In genomic region chr3:185933374-185933950, GRCh38 we compare ENCODE assay signal across 11 cellular contexts. TPM values are rescaled to one million over a fixed set of nuclear protein-coding genes. Genes with fewer than 3 reads are reported as not detected.
DNase-seq lines count a peak whose midpoint lies in the region; ATAC-seq lines count a peak whose summit lies in the region.
"Had no signal": no experiment of that assay in that cellular context is flagged by ENCODE, and none has a peak within 500 bp of the region (broad histone marks: within the 10 kb centered on the region; RNA-seq: fewer than 3 reads in every experiment).

No MANE protein-coding gene starts in this region.

- ATAC-seq in activated CD8-positive, alpha-beta T cell treated with anti-CD3 and anti-CD28 coated beads, Interleukin-2, amount 10 ng/mL, durations not matched to agents 7 days and 5 days = no peak
- no peak for ATAC-seq in GM18867 (IDR thresholded peaks at IDR 0.05; ENCODE audit: unreplicated experiment)

- H3K36me3 ChIP-seq in iPS-15b (ENCODE audit: control insufficient read depth, insufficient read depth, low read length) (peaks cover 4% of the 10 kb centered on the region), subcutaneous abdominal adipose tissue (ENCODE audit: control insufficient read depth in 5 of 5, insufficient read depth in 5 of 5, low read length in 5 of 5) (peaks cover 0 to 10% (median 3%) of the 10 kb centered on the region in 5 donors)

- peak overlapping the region; percentile 87 for H3K4me3 ChIP-seq in iPS-15b (ENCODE audit: low read depth, low read length)
- peak overlapping the region; percentile 68 to 100 (median 90) for H3K4me3 ChIP-seq in subcutaneous abdominal adipose tissue (ENCODE audit: low read depth in 1 of 5, low read length in 5 of 5)

- no peak for DNase-seq in activated T-cell treated with anti-CD3 and anti-CD28 coated beads, Interleukin-2, amount 50 U/mL, for 24 hours
- DNase-seq in activated T-cell treated with anti-CD3 and anti-CD28 coated beads, Interleukin-2, amount 50 U/mL, for 1 hour = no peak
- DNase-seq in activated CD8-positive, alpha-beta T cell treated with anti-CD3 and anti-CD28 coated beads, Interleukin-2, amount 10 ng/mL, durations not matched to agents 7 days and 5 days = no peak
- no peak for DNase-seq in NCI-H345 treated with DMSO at 0.1 percent for 48 hours (lab: John Stamatoyannopoulos, UW; ENCODE audit: unreplicated experiment)
- DNase-seq in NCI-H69 (lab: John Stamatoyannopoulos, UW) = no peak
- DNase-seq: activated CD8-positive, alpha-beta memory T cell treated with anti-CD3 and anti-CD28 coated beads, Interleukin-2, amount 50 U/mL, for 4 hours; C1 segment of cervical spinal cord; NCI-H187 treated with DMSO at 0.1 percent for 48 hours had no signal

- H3K4me1 ChIP-seq in iPS-15b (ENCODE audit: control insufficient read depth, insufficient read depth, low read length) = peaks cover 21% of the 10 kb centered on the region
- peaks cover 12 to 80% (median 75%) of the 10 kb centered on the region in 5 donors for H3K4me1 ChIP-seq in subcutaneous abdominal adipose tissue (ENCODE audit: control insufficient read depth in 5 of 5, insufficient read depth in 5 of 5, low read length in 5 of 5)

- H3K9me3 Mint-ChIP-seq in activated T-cell treated with anti-CD3 and anti-CD28 coated beads, Interleukin-2, amount 50 U/mL, for 24 hours = peaks cover 3% of the 10 kb centered on the region
- no peaks in the 10 kb centered on the region for H3K9me3 Mint-ChIP-seq in activated CD8-positive, alpha-beta T cell treated with anti-CD3 and anti-CD28 coated beads, Interleukin-2, amount 10 ng/mL, durations not matched to agents 7 days and 5 days (ENCODE audit: insufficient read depth)

- no peaks in the 10 kb centered on the region for H3K27me3 ChIP-seq in iPS-15b (ENCODE audit: control insufficient read depth, insufficient read depth, low read length)
- H3K27me3 ChIP-seq in subcutaneous abdominal adipose tissue (ENCODE audit: control insufficient read depth in 5 of 5, insufficient read depth in 4 of 5, low read length in 5 of 5) = no peaks in the 10 kb centered on the region

- peak overlapping the region; percentile 99 for H3K4me3 Mint-ChIP-seq in activated T-cell treated with anti-CD3 and anti-CD28 coated beads, Interleukin-2, amount 50 U/mL, for 24 hours
- peak overlapping the region; percentile 100 for H3K4me3 Mint-ChIP-seq in activated CD8-positive, alpha-beta T cell treated with anti-CD3 and anti-CD28 coated beads, Interleukin-2, amount 10 ng/mL, durations not matched to agents 7 days and 5 days

- H3K9me3 ChIP-seq in iPS-15b (ENCODE audit: control insufficient read depth, insufficient read depth, low read length) (no peaks in the 10 kb centered on the region), subcutaneous abdominal adipose tissue (ENCODE audit: control insufficient read depth in 5 of 5, low read length in 5 of 5) (no peaks in the 10 kb centered on the region)

- POLR2A ChIA-PET in activated CD8-positive, alpha-beta T cell treated with anti-CD3 and anti-CD28 coated beads, Interleukin-2, amount 10 ng/mL, durations not matched to agents 7 days and 5 days (lab: Charles Lee) = no interaction called here

- CTCF ChIA-PET in activated CD8-positive, alpha-beta T cell treated with anti-CD3 and anti-CD28 coated beads, Interleukin-2, amount 10 ng/mL, durations not matched to agents 7 days and 5 days (lab: Charles Lee) = interaction anchor here (1.3 to 8.9 kb wide), 3 partner anchors 9 to 10 kb away, joined by 6 to 98 read pairs (median 15); no protein-coding TSS in a partner anchor

- H3K36me3 Mint-ChIP-seq in activated T-cell treated with anti-CD3 and anti-CD28 coated beads, Interleukin-2, amount 50 U/mL, for 24 hours (ENCODE audit: low read depth) = peaks cover 97% of the 10 kb centered on the region
- peaks cover 89% of the 10 kb centered on the region for H3K36me3 Mint-ChIP-seq in activated CD8-positive, alpha-beta T cell treated with anti-CD3 and anti-CD28 coated beads, Interleukin-2, amount 10 ng/mL, durations not matched to agents 7 days and 5 days (ENCODE audit: low read depth)

- H3K27ac Mint-ChIP-seq in activated T-cell treated with anti-CD3 and anti-CD28 coated beads, Interleukin-2, amount 50 U/mL, for 24 hours = peak overlapping the region; percentile 100
- peak overlapping the region; percentile 44 for H3K27ac Mint-ChIP-seq in activated CD8-positive, alpha-beta T cell treated with anti-CD3 and anti-CD28 coated beads, Interleukin-2, amount 10 ng/mL, durations not matched to agents 7 days and 5 days

- peak overlapping the region; percentile 100 for H3K27ac ChIP-seq in subcutaneous abdominal adipose tissue (ENCODE audit: low read depth, low read length)

- no peaks in the 10 kb centered on the region for H3K27me3 Mint-ChIP-seq in activated T-cell treated with anti-CD3 and anti-CD28 coated beads, Interleukin-2, amount 50 U/mL, for 24 hours
- H3K27me3 Mint-ChIP-seq in activated CD8-positive, alpha-beta T cell treated with anti-CD3 and anti-CD28 coated beads, Interleukin-2, amount 10 ng/mL, durations not matched to agents 7 days and 5 days (ENCODE audit: low read depth) = no peaks in the 10 kb centered on the region

- H3K9ac ChIP-seq in iPS-15b (ENCODE audit: low read depth, low read length) = no peak overlapping the region
- peak overlapping the region in 2 of 5 donors; percentile 99 to 100 for H3K9ac ChIP-seq in subcutaneous abdominal adipose tissue (ENCODE audit: low read length in 5 of 5)

- peaks cover 61% of the 10 kb centered on the region for H3K4me1 Mint-ChIP-seq in activated T-cell treated with anti-CD3 and anti-CD28 coated beads, Interleukin-2, amount 50 U/mL, for 24 hours (ENCODE audit: low read depth)
- H3K4me1 Mint-ChIP-seq in activated CD8-positive, alpha-beta T cell treated with anti-CD3 and anti-CD28 coated beads, Interleukin-2, amount 10 ng/mL, durations not matched to agents 7 days and 5 days (ENCODE audit: low read depth) = peaks cover 60% of the 10 kb centered on the region

RNA-seq across cellular contexts. Expression of gene TRA2B, which starts 4.4 kb away (rescaled TPM):
- 100 to 1,000 TPM; 271 to 277 TPM for total RNA-seq in activated CD8-positive, alpha-beta T cell treated with anti-CD3 and anti-CD28 coated beads, Interleukin-2, amount 10 ng/mL, durations not matched to agents 7 days and 5 days
